ENCODE assay signal across 30 cellular contexts in the genomic region with DNA sequence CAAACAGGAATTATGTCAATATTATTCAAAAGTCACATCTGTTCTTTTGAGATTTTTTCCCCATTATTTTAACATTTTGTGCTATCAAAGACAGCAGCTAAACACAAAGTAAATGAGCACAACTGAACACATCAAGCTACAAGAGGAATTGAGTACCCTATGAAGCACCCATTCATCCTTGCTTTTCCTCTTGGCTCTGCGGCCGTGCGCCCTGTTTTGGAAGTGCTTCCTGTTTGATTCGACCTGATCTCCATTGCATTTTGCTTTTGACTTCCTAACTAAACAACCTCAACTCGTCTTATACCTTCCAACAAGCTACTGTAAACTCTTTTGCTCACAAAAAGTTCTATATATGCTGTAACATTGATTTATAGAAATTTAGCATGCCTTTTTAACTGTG.
"Had no signal": no experiment of that assay in that cellular context is flagged by ENCODE, and none has a peak within 500 bp of the region (broad histone marks: within the 10 kb centered on the region; RNA-seq: fewer than 3 reads in every experiment).

No MANE protein-coding gene starts in this region.

- H3K27me3 ChIP-seq: MG63 had no signal

- DNase-seq: Karpas-422, Kasumi-1, MG63, MM.1S, MV-4-11, NCI-H1048, NCI-H1092, NCI-H1092 treated with DMSO at 0.1 percent for 48 hours, NCI-H1105, NCI-H1105 treated with DMSO at 0.1 percent for 48 hours, NCI-H1417, NCI-H1417 treated with DMSO at 0.1 percent for 48 hours, NCI-H1436, NCI-H1436 treated with DMSO at 0.1 percent for 48 hours, NCI-H146, NCI-H1694, NCI-H1694 treated with DMSO at 0.1 percent for 48 hours, NCI-H187, NCI-H187 treated with DMSO at 0.1 percent for 48 hours, NCI-H1930, NCI-H2029, NCI-H2029 treated with DMSO at 0.1 percent for 48 hours, NCI-H2081, NCI-H2081 treated with DMSO at 0.1 percent for 48 hours, NCI-H2107, NCI-H2227 treated with DMSO at 0.1 percent for 48 hours, NCI-H226, NCI-H345, NCI-H446 treated with DMSO at 0.1 percent for 48 hours, NCI-H510A had no signal

- H3K4me3 ChIP-seq: MG63 had no signal
